ENCODE assay signal across 11 cellular contexts in genomic region chr7:155166673-155167370, GRCh38.
A peak's percentile ranks its signal among the peaks of the same experiment; 100 is the strongest.
DNase-seq lines count a peak whose midpoint lies in the region; FAIRE-seq and TF ChIP-seq lines count a peak whose summit lies in the region.
"Had no signal": no experiment of that assay in that cellular context is flagged by ENCODE, and none has a peak within 500 bp of the region (broad histone marks: within the 10 kb centered on the region; RNA-seq: fewer than 3 reads in every experiment).

No MANE protein-coding gene starts in this region.

- no peak overlapping the region for H3K4me3 ChIP-seq in neuronal stem cell (ENCODE audit: low read length in 2 of 2)
- H3K4me3 ChIP-seq in ascending aorta = no peak overlapping the region

- DNase-seq in GM04503 (ENCODE audit: low read depth) = peak; percentile 90
- DNase-seq in HT-29 (ENCODE audit: low spot score) = peak; percentile 57
- peak; percentile 94 for DNase-seq in amniotic stem cell (lab: John Stamatoyannopoulos, UW)
- DNase-seq in neuronal stem cell (ENCODE audit: low spot score) = no peak
- no peak for DNase-seq in GM19239 (ENCODE audit: insufficient read length, low spot score)
- no peak for DNase-seq in DMS79 treated with DMSO at 0.1 percent for 48 hours (lab: John Stamatoyannopoulos, UW)
- no peak for DNase-seq in ascending aorta (ENCODE audit: low spot score in 2 of 2)
- DNase-seq in immature natural killer cell = no peak
- DNase-seq: activated naive CD4-positive, alpha-beta T cell treated with anti-CD3 and anti-CD28 coated beads for 36 hours; kidney glomerular epithelial cell; NCI-H1694 treated with DMSO at 0.1 percent for 48 hours had no signal

- peak overlapping the region; percentile 4 for H2AFZ ChIP-seq in neuronal stem cell (ENCODE audit: low read length)

- no peak for FAIRE-seq in GM19239 (lab: Jason Lieb, UNC)

- no peaks in the 10 kb centered on the region for H3K4me1 Mint-ChIP-seq in immature natural killer cell

- H3K4me2 ChIP-seq in neuronal stem cell (ENCODE audit: insufficient read depth, low read length, poor library complexity, severe bottlenecking) = no peak overlapping the region

- intact Hi-C loops in ascending aorta (cut with DNase I) = no loop called here

- H4K8ac ChIP-seq in neuronal stem cell (ENCODE audit: low read depth, low read length) = no peak overlapping the region

- no peak overlapping the region for H3K27ac Mint-ChIP-seq in immature natural killer cell
- H3K27ac Mint-ChIP-seq: activated naive CD4-positive, alpha-beta T cell treated with anti-CD3 and anti-CD28 coated beads for 36 hours had no signal

- H3K36me3 ChIP-seq in neuronal stem cell (replicated peaks in 1 of 2; ENCODE audit: control insufficient read depth in 2 of 2, insufficient read depth in 2 of 2, low read length in 2 of 2) (no peaks in the 10 kb centered on the region), ascending aorta (no peaks in the 10 kb centered on the region)

- H3K36me3 Mint-ChIP-seq in immature natural killer cell = no peaks in the 10 kb centered on the region

- peak overlapping the region; percentile 68 for H3K23ac ChIP-seq in neuronal stem cell (ENCODE audit: low read depth, low read length, poor library complexity)

- H2BK120ac ChIP-seq in neuronal stem cell (ENCODE audit: low read depth, low read length) = no peak overlapping the region

- H2BK12ac ChIP-seq in neuronal stem cell (ENCODE audit: low read length) = no peak overlapping the region

- H3K9me3 Mint-ChIP-seq in immature natural killer cell = no peaks in the 10 kb centered on the region
- H3K9me3 Mint-ChIP-seq: activated naive CD4-positive, alpha-beta T cell treated with anti-CD3 and anti-CD28 coated beads for 36 hours had no signal

- peak overlapping the region; percentile 60 for H3K14ac ChIP-seq in neuronal stem cell (ENCODE audit: low read length)

- no peak overlapping the region for H2AK5ac ChIP-seq in neuronal stem cell (ENCODE audit: low read depth, low read length)

- no peak overlapping the region for H3K4ac ChIP-seq in neuronal stem cell (ENCODE audit: low read length)

- no peaks in the 10 kb centered on the region for H3K9me3 ChIP-seq in neuronal stem cell (replicated peaks in 1 of 2; ENCODE audit: control insufficient read depth in 2 of 2, insufficient read depth in 1 of 2, low read depth in 1 of 2, low read length in 2 of 2)
- H3K9me3 ChIP-seq in ascending aorta = no peaks in the 10 kb centered on the region

- H3K27me3 ChIP-seq in neuronal stem cell (ENCODE audit: control insufficient read depth in 3 of 3, insufficient read depth in 3 of 3, low read depth in 1 of 3, low read length in 3 of 3) = peaks cover 0 to 9% (median 0%) of the 10 kb centered on the region in 3 experiments
- no peaks in the 10 kb centered on the region for H3K27me3 ChIP-seq in ascending aorta

- H3K27me3 Mint-ChIP-seq in immature natural killer cell (ENCODE audit: low read depth in 3 of 3) = peaks cover 2 to 11% (median 6%) of the 10 kb centered on the region in 3 donors

- H3K9ac ChIP-seq in neuronal stem cell (ENCODE audit: low read depth, low read length, poor library complexity) = peak overlapping the region; percentile 60

- H4K91ac ChIP-seq in neuronal stem cell (ENCODE audit: low read depth, low read length, poor library complexity) = no peak overlapping the region

- H3K79me1 ChIP-seq in neuronal stem cell (ENCODE audit: low read depth, low read length) = no peaks in the 10 kb centered on the region

- peak overlapping the region; percentile 52 for H2BK15ac ChIP-seq in neuronal stem cell (ENCODE audit: low read length)

- H3K4me3 Mint-ChIP-seq in immature natural killer cell = no peak overlapping the region
- H3K4me3 Mint-ChIP-seq: activated naive CD4-positive, alpha-beta T cell treated with anti-CD3 and anti-CD28 coated beads for 36 hours had no signal

- H3K4me1 ChIP-seq in neuronal stem cell (ENCODE audit: control insufficient read depth in 2 of 2, insufficient read depth in 1 of 2, low read depth in 1 of 2, low read length in 2 of 2) (no peaks in the 10 kb centered on the region), ascending aorta (no peaks in the 10 kb centered on the region)

- H3K27ac ChIP-seq in neuronal stem cell (replicated peaks; ENCODE audit: low read length) = no peak overlapping the region
- no peak overlapping the region for H3K27ac ChIP-seq in ascending aorta

- no peak overlapping the region for H3K18ac ChIP-seq in neuronal stem cell (ENCODE audit: low read length)

- no CpG with 5 or more reads among the region's 28 CpGs for WGBS in neuronal stem cell (ENCODE audit: extremely low coverage in 2 of 2, insufficient read length in 2 of 2, insufficient replicate concordance in 1 of 2), 2 donors

- no peak overlapping the region for H2BK5ac ChIP-seq in neuronal stem cell (ENCODE audit: low read length)

- no peak for TF ChIP-seq CTCF in ascending aorta (IDR thresholded peaks at IDR 0.05)

Comparison
In these comparisons a context has a peak if more than half of its experiments do, and no peak if none do; other contexts are left out.
1. DNase-seq: peak in GM04503 (single experiment), HT-29 (single experiment) and amniotic stem cell (single experiment); none in neuronal stem cell (single experiment), GM19239 (single experiment), DMS79 treated with DMSO at 0.1 percent for 48 hours (single experiment), ascending aorta (0 of 2) and immature natural killer cell (0 of 3).